8 cellular contexts compared by ENCODE assay signal in genomic region chr2:161063074-161063945, GRCh38.
DNase-seq lines count a peak whose midpoint lies in the region; ATAC-seq and TF ChIP-seq lines count a peak whose summit lies in the region.

No MANE protein-coding gene starts in this region.

- H3K27me3 Mint-ChIP-seq in CD8-positive, alpha-beta T cell (ENCODE audit: low read depth) = no peaks in the 10 kb centered on the region
- H3K27me3 Mint-ChIP-seq in memory B cell = no peaks in the 10 kb centered on the region

- peak; percentile 93 for TF ChIP-seq CTCF in CD8-positive, alpha-beta T cell (IDR thresholded peaks at IDR 0.05)

- DNase-seq in CD8-positive, alpha-beta T cell = peak; percentile 26 to 71 (median 52)
- peak; percentile 38 for DNase-seq in NCI-H526 treated with DMSO at 0.1 percent for 48 hours (lab: John Stamatoyannopoulos, UW)
- DNase-seq in activated CD4-positive, alpha-beta T cell treated with anti-CD3 and anti-CD28 coated beads, Interleukin-2, amount 50 U/mL, for 4 hours = peak; percentile 66 to 67
- peak; percentile 54 for DNase-seq in effector CD4-positive, alpha-beta T cell
- DNase-seq in memory B cell (ENCODE audit: low spot score in 2 of 2) = peak; percentile 57 to 67
- DNase-seq in stimulated activated CD8-positive, alpha-beta memory T cell treated with anti-CD3 and anti-CD28 coated beads, Interleukin-12 subunit alpha, Interleukin-12 subunit beta, amount 100 ng/mL, for 4 hours (ENCODE audit: low read depth) = peak; percentile 19

- H3K27me3 ChIP-seq in CD8-positive, alpha-beta T cell (ENCODE audit: insufficient read depth, low read length) = no peaks in the 10 kb centered on the region

- intact Hi-C loops in CD8-positive, alpha-beta T cell (cut with DNase I, micrococcal nuclease) = loop anchor here (1.0 to 10.0 kb wide), 7 partner anchors 210 to 955 kb away; no protein-coding TSS in a partner anchor

- no peaks in the 10 kb centered on the region for H3K36me3 ChIP-seq in CD8-positive, alpha-beta T cell (ENCODE audit: insufficient read depth, low read length)

- peak; percentile 96 for ATAC-seq in CD8-positive, alpha-beta T cell
- ATAC-seq in GM19395 (IDR thresholded peaks at IDR 0.05; ENCODE audit: unreplicated experiment) (peak; percentile 95), HG03469 (IDR thresholded peaks at IDR 0.05; ENCODE audit: unreplicated experiment) (peak; percentile 91), memory B cell (ENCODE audit: low read depth) (peak; percentile 91)

- no peaks in the 10 kb centered on the region for H3K4me1 ChIP-seq in CD8-positive, alpha-beta T cell (ENCODE audit: insufficient read depth, low read length)

- no peaks in the 10 kb centered on the region for H3K9me3 Mint-ChIP-seq in CD8-positive, alpha-beta T cell
- H3K9me3 Mint-ChIP-seq in memory B cell = no peaks in the 10 kb centered on the region

- no peaks in the 10 kb centered on the region for H3K36me3 Mint-ChIP-seq in CD8-positive, alpha-beta T cell
- no peaks in the 10 kb centered on the region for H3K36me3 Mint-ChIP-seq in memory B cell

- no peak overlapping the region for H3K4me3 Mint-ChIP-seq in CD8-positive, alpha-beta T cell
- H3K4me3 Mint-ChIP-seq in memory B cell = no peak overlapping the region

- POLR2A ChIA-PET in CD8-positive, alpha-beta T cell (lab: Charles Lee) = interaction anchor here (1.0 kb wide), 1 partner anchor 13 kb away, joined by 3 read pairs; no protein-coding TSS in a partner anchor

- H3K27ac Mint-ChIP-seq in CD8-positive, alpha-beta T cell = no peak overlapping the region
- H3K27ac Mint-ChIP-seq in memory B cell = peak overlapping the region; percentile 16

- no peak overlapping the region for H3K4me3 ChIP-seq in CD8-positive, alpha-beta T cell (ENCODE audit: low read depth, low read length)

- H3K27ac ChIP-seq in CD8-positive, alpha-beta T cell (ENCODE audit: low read depth, low read length) = no peak overlapping the region

- no peaks in the 10 kb centered on the region for H3K9me3 ChIP-seq in CD8-positive, alpha-beta T cell (ENCODE audit: low read length)

- peaks cover 4% of the 10 kb centered on the region for H3K4me1 Mint-ChIP-seq in CD8-positive, alpha-beta T cell (ENCODE audit: low read depth)
- H3K4me1 Mint-ChIP-seq in memory B cell = peaks cover 4% of the 10 kb centered on the region

- CTCF ChIA-PET in CD8-positive, alpha-beta T cell (lab: Charles Lee) = interaction anchor here (0.6 to 3.9 kb wide), 47 partner anchors 10 to 975 kb away, joined by 3 to 25 read pairs (median 3); no protein-coding TSS in a partner anchor
